Comparison of ENCODE assay signal across 10 cellular contexts in the genomic region with DNA sequence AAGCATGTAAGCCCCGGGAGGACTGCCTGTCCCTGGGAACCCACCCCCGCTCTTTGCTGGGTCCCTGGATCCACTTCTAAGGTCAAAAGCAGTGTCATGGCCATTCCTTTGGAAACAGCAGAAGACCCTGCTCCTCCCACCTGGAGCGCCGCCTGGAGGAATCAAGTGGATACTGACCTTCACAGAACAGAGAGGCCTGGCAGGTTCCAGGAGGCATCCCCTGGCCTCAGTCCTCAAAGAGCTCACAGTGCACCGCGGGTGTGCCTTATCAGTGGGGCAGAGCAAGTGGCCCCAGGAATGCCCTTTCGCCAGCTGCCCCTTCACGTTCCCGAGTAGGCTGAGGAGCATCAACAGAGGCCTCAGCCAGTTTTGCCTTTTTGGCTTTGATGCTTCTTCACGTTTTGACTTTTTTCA. TPM values are rescaled to one million over a fixed set of nuclear protein-coding genes. Genes with fewer than 3 reads are reported as not detected.
A peak's percentile ranks its signal among the peaks of the same experiment; 100 is the strongest.
DNase-seq lines count a peak whose midpoint lies in the region; ATAC-seq and TF ChIP-seq lines count a peak whose summit lies in the region.
"Had no signal": no experiment of that assay in that cellular context is flagged by ENCODE, and none has a peak within 500 bp of the region (broad histone marks: within the 10 kb centered on the region; RNA-seq: fewer than 3 reads in every experiment).

No MANE protein-coding gene starts in this region.

- H3K4me3 Mint-ChIP-seq in MCF 10A (ENCODE audit: unreplicated experiment): no peak overlapping the region

- TF ChIP-seq CTCF in MCF 10A (IDR thresholded peaks at IDR 0.05; ENCODE audit: unreplicated experiment) (no peak), breast epithelium (IDR thresholded peaks at IDR 0.05) (no peak), OCI-LY7 (conservative IDR thresholded peaks at IDR 0.05; ENCODE audit: low read length) (0 out of 2 replicates have a peak, but pooled peaks have one; percentile 25)

- H3K9me3 ChIP-seq in breast epithelium (no peaks in the 10 kb centered on the region), OCI-LY7 (ENCODE audit: low read length) (no peaks in the 10 kb centered on the region)
- H3K9me3 ChIP-seq: right atrium auricular region had no signal

- no peak overlapping the region for H3K27ac ChIP-seq in breast epithelium
- H3K27ac ChIP-seq in OCI-LY7 (ENCODE audit: low read depth, low read length, poor library complexity, severe bottlenecking): no peak overlapping the region
- H3K27ac ChIP-seq: right atrium auricular region had no signal

- no peak overlapping the region for H3K27ac Mint-ChIP-seq in MCF 10A (ENCODE audit: low read depth, unreplicated experiment)
- H3K27ac Mint-ChIP-seq: CD14-positive monocyte had no signal

- H3K79me2 ChIP-seq in OCI-LY7 (ENCODE audit: insufficient read depth, low read depth, low read length): no peaks in the 10 kb centered on the region

- intact Hi-C loops in MCF 10A (cut with micrococcal nuclease): loop anchor here (1.0 kb wide), 1 partner anchor 32 kb away; no protein-coding TSS in a partner anchor
- intact Hi-C loops in breast epithelium (cut with DNase I; ENCODE audit: low total_unique reads): loop anchor here (5.0 kb wide), 1 partner anchor 177 kb away; no protein-coding TSS in a partner anchor
- intact Hi-C loops in OCI-LY7 (cut with micrococcal nuclease; ENCODE audit: unreplicated experiment): no loop called here

- BruUV-seq in MCF 10A (replicated peaks; lab: Mats Ljungman, UMichigan) (no TSS peak), OCI-LY7 (replicated peaks; lab: Mats Ljungman, UMichigan) (no TSS peak)

- no peaks in the 10 kb centered on the region for H4K20me1 ChIP-seq in OCI-LY7 (ENCODE audit: insufficient read depth, low read length)

- no peak overlapping the region for H3K4me3 ChIP-seq in breast epithelium
- no peak overlapping the region for H3K4me3 ChIP-seq in OCI-LY7 (ENCODE audit: low read depth, low read length, poor library complexity, severe bottlenecking)
- H3K4me3 ChIP-seq: right atrium auricular region had no signal

- peaks cover under 1% of the 10 kb centered on the region for H3K36me3 ChIP-seq in breast epithelium
- no peaks in the 10 kb centered on the region for H3K36me3 ChIP-seq in OCI-LY7 (ENCODE audit: insufficient read depth, low read length)

- no peak for TF ChIP-seq POLR2A in breast epithelium (IDR thresholded peaks at IDR 0.05)
- no peak for TF ChIP-seq POLR2A in erythroblast (IDR thresholded peaks at IDR 0.05; ENCODE audit: low read length)

- no peaks in the 10 kb centered on the region for H3K27me3 Mint-ChIP-seq in MCF 10A (ENCODE audit: insufficient read depth, unreplicated experiment)

- H3K4me2 ChIP-seq in OCI-LY7 (ENCODE audit: low read length): no peak overlapping the region

- no peaks in the 10 kb centered on the region for H3K4me1 Mint-ChIP-seq in MCF 10A (ENCODE audit: insufficient read depth, unreplicated experiment)

- H3K9me3 Mint-ChIP-seq in MCF 10A (ENCODE audit: unreplicated experiment): no peaks in the 10 kb centered on the region

- no peaks in the 10 kb centered on the region for H3K9me2 ChIP-seq in OCI-LY7 (ENCODE audit: insufficient read depth, low read length)

- no peak for ATAC-seq in GM18502 (IDR thresholded peaks at IDR 0.05; ENCODE audit: poor library complexity, unreplicated experiment)
- no peak for ATAC-seq in GM21576 (IDR thresholded peaks at IDR 0.05; ENCODE audit: unreplicated experiment)

- DNase-seq in MCF 10A (ENCODE audit: unreplicated experiment): peak; percentile 34
- no peak for DNase-seq in breast epithelium (ENCODE audit: low spot score in 2 of 2)
- no peak for DNase-seq in OCI-LY7 (ENCODE audit: low spot score)
- peak; percentile 21 to 31 for DNase-seq in erythroblast (lab: John Stamatoyannopoulos, UW)
- DNase-seq in EL: no peak
- DNase-seq in MV-4-11 (lab: John Stamatoyannopoulos, UW): no peak

- POLR2A ChIA-PET in MCF 10A (lab: Yijun Ruan, JAX) (interaction anchor here (0.6 to 2.8 kb wide), 4 partner anchors 8 to 389 kb away, joined by 3 to 12 read pairs (median 4); no protein-coding TSS in a partner anchor), OCI-LY7 (lab: Charles Lee) (interaction anchor here (0.6 to 1.5 kb wide), 2 partner anchors 9 to 42 kb away, joined by 3 to 4 read pairs; no protein-coding TSS in a partner anchor)

- H3K27me3 ChIP-seq in breast epithelium: no peaks in the 10 kb centered on the region
- H3K27me3 ChIP-seq: right atrium auricular region had no signal

- H3K4me1 ChIP-seq in breast epithelium (no peaks in the 10 kb centered on the region), OCI-LY7 (ENCODE audit: insufficient read depth, low read length, poor library complexity, severe bottlenecking) (no peaks in the 10 kb centered on the region)

- CTCF ChIA-PET in MCF 10A (lab: Yijun Ruan, JAX): interaction anchor here (0.8 to 1.2 kb wide), 5 partner anchors 30 to 212 kb away, joined by 3 to 4 read pairs (median 3); no protein-coding TSS in a partner anchor
- CTCF ChIA-PET in OCI-LY7 (lab: Charles Lee; ENCODE audit: unreplicated experiment): no interaction called here

- no peak overlapping the region for H2AFZ ChIP-seq in OCI-LY7 (ENCODE audit: low read length)

- peaks cover 21% of the 10 kb centered on the region for H3K36me3 Mint-ChIP-seq in MCF 10A (ENCODE audit: insufficient read depth, unreplicated experiment)

RNA-seq across cellular contexts. Expression of a gene that starts 11.1 kb away (rescaled TPM):
- total RNA-seq in MCF 10A (2022): 4.1 and 5.7 TPM in 2 replicates
- total RNA-seq in breast epithelium: 1 to 10 TPM in 2 of 3 donors, under 1 TPM in 1; 0.48 to 4.9 (median 3.1) TPM
- 4.2 and 4.4 TPM in 2 replicates for total RNA-seq in OCI-LY7 (2014; rRNA removed; shearing (Covaris generic))
- total RNA-seq in OCI-LY7 (2022): 26.9 and 27.5 TPM in 2 replicates

RNA-seq across cellular contexts. Expression of a gene that starts 40.8 kb away (rescaled TPM):
- total RNA-seq in MCF 10A (2022) (69.4 and 97.1 TPM in 2 replicates), breast epithelium (10 to 100 TPM; 35.2 to 43.6 (median 39.1) TPM), OCI-LY7 (2022) (54.4 and 62.4 TPM in 2 replicates)
- 58.0 and 66.4 TPM in 2 replicates for total RNA-seq in OCI-LY7 (2014; rRNA removed; shearing (Covaris generic))

RNA-seq across cellular contexts. Expression of a gene that starts 45.6 kb away (rescaled TPM):
- 116 and 136 TPM in 2 replicates for total RNA-seq in MCF 10A (2022)
- total RNA-seq in breast epithelium: 10 to 100 TPM; 87.1 to 91.8 (median 89.8) TPM
- total RNA-seq in OCI-LY7 (2014; rRNA removed; shearing (Covaris generic)): 35.5 and 37.7 TPM in 2 replicates
- total RNA-seq in OCI-LY7 (2022): 52.0 and 55.0 TPM in 2 replicates

Comparison
In these comparisons a context has a peak if more than half of its experiments do, and no peak if none do; other contexts are left out.
1. DNase-seq: peak in MCF 10A (single experiment) and erythroblast (2 of 2); none in breast epithelium (0 of 2), OCI-LY7 (single experiment), EL (single experiment) and MV-4-11 (single experiment).